Comparison of ENCODE assay signal across 20 cellular contexts in genomic region chr9:137009938-137010732, GRCh38. TPM values are rescaled to one million over a fixed set of nuclear protein-coding genes. Genes with fewer than 3 reads are reported as not detected.
DNase-seq lines count a peak whose midpoint lies in the region; ATAC-seq and TF ChIP-seq lines count a peak whose summit lies in the region.
"Had no signal": no experiment of that assay in that cellular context is flagged by ENCODE, and none has a peak within 500 bp of the region (broad histone marks: within the 10 kb centered on the region; RNA-seq: fewer than 3 reads in every experiment).

No MANE protein-coding gene starts in this region.

- no peaks in the 10 kb centered on the region for H4K20me1 ChIP-seq in DND-41 (ENCODE audit: insufficient read depth, low read length)

- H3K4me1 ChIP-seq in DND-41 (ENCODE audit: insufficient read depth, low read length) (no peaks in the 10 kb centered on the region), neuronal stem cell (ENCODE audit: control insufficient read depth in 2 of 2, insufficient read depth in 1 of 2, low read depth in 1 of 2, low read length in 2 of 2) (peaks cover 0 to 8% of the 10 kb centered on the region in 2 donors)
- H3K4me1 ChIP-seq: BE2C, Caco-2 had no signal

- no peak overlapping the region for H2AK5ac ChIP-seq in neuronal stem cell (ENCODE audit: low read depth, low read length)

- no CpG with 5 or more reads among the region's 49 CpGs for WGBS in neuronal stem cell (ENCODE audit: extremely low coverage in 2 of 2, insufficient read length in 2 of 2, insufficient replicate concordance in 1 of 2), 2 donors

- H3K9me3 ChIP-seq in DND-41 (ENCODE audit: insufficient read depth, low read length, severe bottlenecking), result no peaks in the 10 kb centered on the region
- peaks cover 2 to 3% of the 10 kb centered on the region in 2 donors for H3K9me3 ChIP-seq in neuronal stem cell (replicated peaks in 1 of 2; ENCODE audit: control insufficient read depth in 2 of 2, insufficient read depth in 1 of 2, low read depth in 1 of 2, low read length in 2 of 2)
- H3K9me3 ChIP-seq: BE2C, Caco-2 had no signal

- TF ChIP-seq CTCF in DND-41 (IDR thresholded peaks at IDR 0.05; ENCODE audit: borderline replicate concordance, extremely low read depth, low read length, poor library complexity, severe bottlenecking), result no peak

- DNase-seq in NCI-H2029 (lab: John Stamatoyannopoulos, UW), result peak; percentile 72
- DNase-seq in NCI-H2029 treated with DMSO at 0.1 percent for 48 hours (lab: John Stamatoyannopoulos, UW), result no peak
- no peak for DNase-seq in DND-41
- peak; percentile 42 for DNase-seq in NCI-H510A (lab: John Stamatoyannopoulos, UW)
- no peak for DNase-seq in neuronal stem cell (ENCODE audit: low spot score)
- no peak for DNase-seq in NCI-H748 treated with DMSO at 0.1 percent for 48 hours (lab: John Stamatoyannopoulos, UW)
- DNase-seq in NCI-H146 (lab: John Stamatoyannopoulos, UW), result no peak
- DNase-seq: ACHN; BE2C; C1 segment of cervical spinal cord; Caco-2; CD4-positive, CD25-positive, alpha-beta regulatory T cell; CD8-positive, alpha-beta memory T cell; DMS79 treated with DMSO at 0.1 percent for 48 hours; EL; GM23248; HCEC 1CT; IMR-90; KBM-7 had no signal

- H2BK15ac ChIP-seq in neuronal stem cell (ENCODE audit: low read length), result no peak overlapping the region

- H2BK120ac ChIP-seq in neuronal stem cell (ENCODE audit: low read depth, low read length), result no peak overlapping the region

- no peaks in the 10 kb centered on the region for H3K36me3 ChIP-seq in DND-41 (ENCODE audit: insufficient read depth, low read length)
- H3K36me3 ChIP-seq in neuronal stem cell (replicated peaks in 1 of 2; ENCODE audit: control insufficient read depth in 2 of 2, insufficient read depth in 2 of 2, low read length in 2 of 2), result peaks cover 13 to 23% of the 10 kb centered on the region in 2 donors

- peak overlapping the region; percentile 55 for H3K23ac ChIP-seq in neuronal stem cell (ENCODE audit: low read depth, low read length, poor library complexity)

- H3K14ac ChIP-seq in neuronal stem cell (ENCODE audit: low read length), result no peak overlapping the region

- H3K27ac ChIP-seq in DND-41 (ENCODE audit: low read length) (no peak overlapping the region), neuronal stem cell (replicated peaks; ENCODE audit: low read length) (no peak overlapping the region)
- H3K27ac ChIP-seq: GM23248 had no signal

- H2BK5ac ChIP-seq in neuronal stem cell (ENCODE audit: low read length), result no peak overlapping the region

- no peak overlapping the region for H4K91ac ChIP-seq in neuronal stem cell (ENCODE audit: low read depth, low read length, poor library complexity)

- no peaks in the 10 kb centered on the region for H3K79me2 ChIP-seq in DND-41 (ENCODE audit: insufficient read depth, low read length)

- H3K4me3 ChIP-seq in DND-41 (ENCODE audit: low read depth in 1 of 2, low read length in 2 of 2) (no peak overlapping the region), neuronal stem cell (ENCODE audit: low read length in 2 of 2) (peak overlapping the region in 1 of 2 donors; percentile 62)
- H3K4me3 ChIP-seq: GM12878, GM23248 had no signal

- peaks cover 3% of the 10 kb centered on the region for H3K79me1 ChIP-seq in neuronal stem cell (ENCODE audit: low read depth, low read length)

- no peak overlapping the region for H3K4ac ChIP-seq in neuronal stem cell (ENCODE audit: low read length)

- H3K4me2 ChIP-seq in DND-41 (ENCODE audit: insufficient read depth, low read length), result no peak overlapping the region
- no peak overlapping the region for H3K4me2 ChIP-seq in neuronal stem cell (ENCODE audit: insufficient read depth, low read length, poor library complexity, severe bottlenecking)

- H2AFZ ChIP-seq in DND-41 (ENCODE audit: low read depth, low read length) (no peak overlapping the region), neuronal stem cell (ENCODE audit: low read length) (no peak overlapping the region)
- H2AFZ ChIP-seq: GM23248 had no signal

- H2BK12ac ChIP-seq in neuronal stem cell (ENCODE audit: low read length), result no peak overlapping the region

- no peak overlapping the region for H4K8ac ChIP-seq in neuronal stem cell (ENCODE audit: low read depth, low read length)

- H3K27me3 ChIP-seq in DND-41 (ENCODE audit: insufficient read depth, low read length, poor library complexity), result no peaks in the 10 kb centered on the region
- H3K27me3 ChIP-seq in neuronal stem cell (ENCODE audit: control insufficient read depth in 3 of 3, insufficient read depth in 3 of 3, low read depth in 1 of 3, low read length in 3 of 3), result no peaks in the 10 kb centered on the region
- H3K27me3 ChIP-seq: BE2C had no signal

- H3K18ac ChIP-seq in neuronal stem cell (ENCODE audit: low read length), result no peak overlapping the region

- no peak overlapping the region for H3K9ac ChIP-seq in DND-41 (ENCODE audit: low read depth, low read length)
- peak overlapping the region; percentile 60 for H3K9ac ChIP-seq in neuronal stem cell (ENCODE audit: low read depth, low read length, poor library complexity)
- H3K9ac ChIP-seq: GM23248 had no signal

- 0 out of 3 replicates have a peak, but pooled peaks have one; percentile 31 for ATAC-seq in DND-41 (ENCODE audit: insufficient read depth, low read depth)
- ATAC-seq: GM12878 had no signal

RNA-seq across cellular contexts. Expression of gene CLIC3, which starts 13.8 kb away (rescaled TPM):
- polyA plus RNA-seq in neuronal stem cell (2013, experiment 1 of 2), result not detected
- polyA plus RNA-seq in neuronal stem cell (2013, experiment 2 of 2), result not detected

RNA-seq across cellular contexts. Expression of gene ABCA2, which starts 17.9 kb away (rescaled TPM):
- polyA plus RNA-seq in neuronal stem cell (2013, experiment 1 of 2), result 27.7 TPM
- 24.0 TPM for polyA plus RNA-seq in neuronal stem cell (2013, experiment 2 of 2)

RNA-seq across cellular contexts. Expression of gene PAXX, which starts 17.9 kb away (rescaled TPM):
- 57.4 TPM for polyA plus RNA-seq in neuronal stem cell (2013, experiment 1 of 2)
- polyA plus RNA-seq in neuronal stem cell (2013, experiment 2 of 2), result 58.1 TPM

RNA-seq across cellular contexts. Expression of gene FUT7, which starts 21.8 kb away (rescaled TPM):
- polyA plus RNA-seq in neuronal stem cell (2013, experiment 1 of 2), result not detected
- not detected for polyA plus RNA-seq in neuronal stem cell (2013, experiment 2 of 2)
- polyA plus RNA-seq: GM23248, IMR-90 had no signal

RNA-seq across cellular contexts. Expression of gene LCNL1, which starts 27.3 kb away (rescaled TPM):
- 0.07 TPM for polyA plus RNA-seq in neuronal stem cell (2013, experiment 1 of 2)
- 0.07 TPM for polyA plus RNA-seq in neuronal stem cell (2013, experiment 2 of 2)
- polyA plus RNA-seq: CD4-positive, CD25-positive, alpha-beta regulatory T cell; GM12878; GM23248 had no signal

Comparison
In these comparisons a context has a peak if more than half of its experiments do, and no peak if none do; other contexts are left out.
1. DNase-seq: peak in NCI-H2029 (single experiment) and NCI-H510A (single experiment); none in NCI-H2029 treated with DMSO at 0.1 percent for 48 hours (single experiment), DND-41 (single experiment), neuronal stem cell (single experiment), NCI-H748 treated with DMSO at 0.1 percent for 48 hours (single experiment) and NCI-H146 (single experiment).